In the genomic region with DNA sequence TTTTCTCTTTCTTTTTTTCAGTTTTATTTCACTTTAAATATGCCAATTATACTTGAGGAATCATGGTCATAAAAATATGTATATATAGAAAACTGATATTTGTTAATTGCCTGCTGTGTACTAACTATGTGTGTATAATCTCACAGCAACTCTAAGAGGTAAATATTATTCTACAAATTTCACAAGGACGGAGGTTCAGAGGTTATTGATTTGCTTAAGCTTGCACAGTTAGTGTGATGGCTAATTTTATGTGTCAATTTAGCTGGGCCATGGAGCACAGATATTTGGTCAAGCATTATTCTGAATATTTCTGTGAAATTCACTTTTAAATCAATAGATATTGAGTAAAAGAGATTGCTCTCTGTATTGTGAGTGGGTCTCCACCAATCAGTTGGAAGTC, we compare ENCODE assay signal across 32 cellular contexts.
"Had no signal": no experiment of that assay in that cellular context is flagged by ENCODE, and none has a peak within 500 bp of the region (broad histone marks: within the 10 kb centered on the region; RNA-seq: fewer than 3 reads in every experiment).

No MANE protein-coding gene starts in this region.

- H3K9ac ChIP-seq: KMS-11 had no signal

- H3K27me3 ChIP-seq: MG63 had no signal

- DNase-seq: Kasumi-1, KG1, MG63, MM.1S, MV-4-11, NCI-H1048, NCI-H1092, NCI-H1092 treated with DMSO at 0.1 percent for 48 hours, NCI-H1105, NCI-H1105 treated with DMSO at 0.1 percent for 48 hours, NCI-H1417, NCI-H1417 treated with DMSO at 0.1 percent for 48 hours, NCI-H1436, NCI-H1436 treated with DMSO at 0.1 percent for 48 hours, NCI-H1694, NCI-H1694 treated with DMSO at 0.1 percent for 48 hours, NCI-H187, NCI-H187 treated with DMSO at 0.1 percent for 48 hours, NCI-H1930, NCI-H2029, NCI-H2029 treated with DMSO at 0.1 percent for 48 hours, NCI-H2081, NCI-H2081 treated with DMSO at 0.1 percent for 48 hours, NCI-H2107, NCI-H2171, NCI-H2227 treated with DMSO at 0.1 percent for 48 hours, NCI-H226, NCI-H345, NCI-H446, NCI-H446 treated with DMSO at 0.1 percent for 48 hours, NCI-H510A had no signal

- H3K9me3 ChIP-seq: MG63 had no signal

- H3K4me2 ChIP-seq: KMS-11 had no signal

- H3K4me3 ChIP-seq: MG63 had no signal

- H3K27ac ChIP-seq: KMS-11 had no signal

- H3K36me3 ChIP-seq: MG63 had no signal
